In the genomic region with DNA sequence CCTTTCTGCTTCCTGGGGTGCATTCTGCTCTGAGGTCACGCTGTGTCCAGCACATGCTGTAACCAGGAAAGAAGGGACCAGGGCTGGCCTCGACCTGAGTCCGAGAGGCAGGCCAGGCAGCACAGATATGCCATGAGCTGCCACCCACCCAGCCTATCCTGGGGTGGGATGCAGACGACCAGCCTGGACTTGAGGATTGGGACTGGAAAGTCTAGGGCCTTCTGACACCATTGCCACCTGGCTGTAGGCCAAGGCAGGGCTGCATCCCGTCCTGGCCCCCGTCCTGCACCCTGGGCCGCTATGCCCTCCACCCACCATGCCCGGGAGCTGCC, we compare ENCODE assay signal across 24 cellular contexts. TPM values are rescaled to one million over a fixed set of nuclear protein-coding genes. Genes with fewer than 3 reads are reported as not detected.
DNase-seq lines count a peak whose midpoint lies in the region; ATAC-seq, FAIRE-seq and TF ChIP-seq lines count a peak whose summit lies in the region.
"Had no signal": no experiment of that assay in that cellular context is flagged by ENCODE, and none has a peak within 500 bp of the region (broad histone marks: within the 10 kb centered on the region; RNA-seq: fewer than 3 reads in every experiment).

No MANE protein-coding gene starts in this region.

- CTCF ChIA-PET in K562 (lab: Yijun Ruan, JAX; ENCODE audit: low intra/inter-chr PET ratio) = interaction anchor here (0.7 kb wide), 1 partner anchor 304 kb away, joined by 3 read pairs; no protein-coding TSS in a partner anchor

- no peak overlapping the region for H3K14ac ChIP-seq in neuronal stem cell (ENCODE audit: low read length)

- 74% methylated on average over 8 of the region's 8 CpGs for WGBS in right cardiac atrium
- WGBS in K562 (ENCODE audit: insufficient coverage, low coverage, missing lambda C conversion rate) = 55% methylated on average over 7 of the region's 8 CpGs
- WGBS in neuronal stem cell (ENCODE audit: extremely low coverage in 2 of 2, insufficient read length in 2 of 2, insufficient replicate concordance in 1 of 2), 2 donors = no CpG with 5 or more reads among the region's 8 CpGs

- H3K4ac ChIP-seq in neuronal stem cell (ENCODE audit: low read length) = no peak overlapping the region

- intact Hi-C loops in right cardiac atrium (cut with DNase I) = loop anchor here in 3 of 4 donors (5.0 to 10.0 kb wide), 3 partner anchors 74 to 616 kb away; no protein-coding TSS in a partner anchor
- intact Hi-C loops in Right ventricle myocardium inferior (cut with DNase I) = no loop called here
- intact Hi-C loops in K562 (cut with micrococcal nuclease) = no loop called here

- POLR2A ChIA-PET in K562 (lab: Yijun Ruan, JAX) = no interaction called here

- no peak for TF ChIP-seq CTCF in K562 (IDR thresholded peaks at IDR 0.05 in 2 of 3, conservative IDR thresholded peaks at IDR 0.05 in 1 of 3; ENCODE audit: insufficient read depth in 2 of 3, low read depth in 1 of 3, low read length in 3 of 3)

- no peak overlapping the region for H2BK15ac ChIP-seq in neuronal stem cell (ENCODE audit: low read length)

- H3K9ac ChIP-seq in K562 (ENCODE audit: insufficient read depth in 1 of 2, low read depth in 2 of 2, low read length in 2 of 2) = no peak overlapping the region; a peak in 1 of 4 replicates
- no peak overlapping the region for H3K9ac ChIP-seq in neuronal stem cell (ENCODE audit: low read depth, low read length, poor library complexity)
- H3K9ac ChIP-seq: BLaER1 treated with 17β-estradiol and CSF1 and Interleukin-3, amounts not matched to agents 10 nM and 100 nM had no signal

- H3K9me1 ChIP-seq in K562 (ENCODE audit: control insufficient read depth, insufficient read depth, low read length) = peaks cover 5% of the 10 kb centered on the region

- H3K36me3 ChIP-seq in K562 (ENCODE audit: control insufficient read depth, insufficient read depth, low read length) (peaks cover 31% of the 10 kb centered on the region; the same call in 1 of the 3 replicates), neuronal stem cell (replicated peaks in 1 of 2; ENCODE audit: control insufficient read depth in 2 of 2, insufficient read depth in 2 of 2, low read length in 2 of 2) (peaks cover 5 to 14% of the 10 kb centered on the region in 2 donors)

- H2AFZ ChIP-seq in K562 (ENCODE audit: low read depth, low read length) = no peak overlapping the region
- no peak overlapping the region for H2AFZ ChIP-seq in neuronal stem cell (ENCODE audit: low read length)

- H3K27ac ChIP-seq in right cardiac atrium (ENCODE audit: low read length) = no peak overlapping the region
- no peak overlapping the region for H3K27ac ChIP-seq in K562 (ENCODE audit: extremely low read depth, low read depth, low read length)
- no peak overlapping the region for H3K27ac ChIP-seq in neuronal stem cell (replicated peaks; ENCODE audit: low read length)
- H3K27ac ChIP-seq: 22Rv1; A549; BLaER1 treated with 17β-estradiol and CSF1 and Interleukin-3, amounts not matched to agents 10 nM and 100 nM; C4-2B had no signal

- H3K27me3 ChIP-seq in right cardiac atrium (ENCODE audit: control insufficient read depth, insufficient read depth) (no peaks in the 10 kb centered on the region), K562 (ENCODE audit: control insufficient read depth in 2 of 2, insufficient read depth in 2 of 2, low read length in 2 of 2) (peaks cover 2 to 21% of the 10 kb centered on the region in 2 experiments; a peak in 3 of 5 replicates), neuronal stem cell (ENCODE audit: control insufficient read depth in 3 of 3, insufficient read depth in 3 of 3, low read depth in 1 of 3, low read length in 3 of 3) (no peaks in the 10 kb centered on the region)

- H2BK120ac ChIP-seq in neuronal stem cell (ENCODE audit: low read depth, low read length) = no peak overlapping the region

- no peak for TF ChIP-seq RAD21 in K562 (CRISPR knock-in tag; conservative IDR thresholded peaks at IDR 0.05 in 1 of 2, IDR thresholded peaks at IDR 0.05 in 1 of 2)

- H3K18ac ChIP-seq in neuronal stem cell (ENCODE audit: low read length) = peak overlapping the region; percentile 28

- peaks cover 20% of the 10 kb centered on the region for H4K20me1 ChIP-seq in K562 (replicated peaks; ENCODE audit: control insufficient read depth, insufficient read depth, low read length)

- ATAC-seq in right cardiac atrium (no peak), Right ventricle myocardium inferior (no peak), K562 (no peak), GM21786 (IDR thresholded peaks at IDR 0.05; ENCODE audit: unreplicated experiment) (no peak), HG02642 (IDR thresholded peaks at IDR 0.05; ENCODE audit: poor library complexity, unreplicated experiment) (no peak)
- ATAC-seq: A549; CD8-positive, alpha-beta T cell; GM12878 had no signal

- no peaks in the 10 kb centered on the region for H3K9me3 ChIP-seq in right cardiac atrium (ENCODE audit: control insufficient read depth, low read length)
- H3K9me3 ChIP-seq in K562 (replicated peaks; ENCODE audit: control insufficient read depth, insufficient read depth, low read depth, low read length) = no peaks in the 10 kb centered on the region
- no peaks in the 10 kb centered on the region for H3K9me3 ChIP-seq in neuronal stem cell (replicated peaks in 1 of 2; ENCODE audit: control insufficient read depth in 2 of 2, insufficient read depth in 1 of 2, low read depth in 1 of 2, low read length in 2 of 2)
- H3K9me3 ChIP-seq: A549; BLaER1 treated with 17β-estradiol and CSF1 and Interleukin-3, amounts not matched to agents 10 nM and 100 nM had no signal

- H3K79me1 ChIP-seq in neuronal stem cell (ENCODE audit: low read depth, low read length) = no peaks in the 10 kb centered on the region

- H4K8ac ChIP-seq in neuronal stem cell (ENCODE audit: low read depth, low read length) = no peak overlapping the region

- in situ Hi-C loops in K562 (cut with MboI) = no loop called here

- H2BK12ac ChIP-seq in neuronal stem cell (ENCODE audit: low read length) = no peak overlapping the region

- H3K23ac ChIP-seq in neuronal stem cell (ENCODE audit: low read depth, low read length, poor library complexity) = peak overlapping the region; percentile 55

- H3K79me2 ChIP-seq in K562 (ENCODE audit: control insufficient read depth, insufficient read depth, low read length) = no peaks in the 10 kb centered on the region

- H3K4me3 ChIP-seq in right cardiac atrium (ENCODE audit: low read length) (no peak overlapping the region), K562 (no peak overlapping the region), neuronal stem cell (ENCODE audit: low read length in 2 of 2) (peak overlapping the region in 1 of 2 donors; percentile 52)
- H3K4me3 ChIP-seq: A549; BLaER1 treated with 17β-estradiol and CSF1 and Interleukin-3, amounts not matched to agents 10 nM and 100 nM; GM12878 had no signal

- no peak overlapping the region for H4K91ac ChIP-seq in neuronal stem cell (ENCODE audit: low read depth, low read length, poor library complexity)

- H3K4me2 ChIP-seq in K562 (ENCODE audit: insufficient read depth, low read length) (no peak overlapping the region), neuronal stem cell (ENCODE audit: insufficient read depth, low read length, poor library complexity, severe bottlenecking) (no peak overlapping the region)
- H3K4me2 ChIP-seq: A549; BLaER1 treated with 17β-estradiol and CSF1 and Interleukin-3, amounts not matched to agents 10 nM and 100 nM had no signal

- H3K4me1 ChIP-seq in right cardiac atrium (ENCODE audit: control insufficient read depth, insufficient read depth, low read length) = peaks cover 3% of the 10 kb centered on the region
- peaks cover 0 to 36% of the 10 kb centered on the region in 2 experiments; a peak in 2 of 5 replicates for H3K4me1 ChIP-seq in K562 (replicated peaks in 1 of 2; ENCODE audit: control insufficient read depth in 2 of 2, insufficient read depth in 2 of 2, low read length in 2 of 2)
- H3K4me1 ChIP-seq in neuronal stem cell (ENCODE audit: control insufficient read depth in 2 of 2, insufficient read depth in 1 of 2, low read depth in 1 of 2, low read length in 2 of 2) = peaks cover 0 to 2% of the 10 kb centered on the region in 2 donors
- H3K4me1 ChIP-seq: A549 had no signal

- DNase-seq in right cardiac atrium (peak in 2 of 3 donors; percentile 52 to 57), Right ventricle myocardium inferior (ENCODE audit: missing footprints) (no peak), K562 (ENCODE audit: extremely low read depth in 1 of 4, low spot score in 3 of 4) (no peak), neuronal stem cell (ENCODE audit: low spot score) (no peak), occipital lobe (lab: John Stamatoyannopoulos, UW) (no peak)
- DNase-seq: AML-193; CD4-positive, alpha-beta T cell; CD8-positive, alpha-beta T cell; COR-L47; DMS 273 treated with DMSO at 0.1 percent for 48 hours; DMS153; DMS79; DND-41; EL; GDM1 had no signal

- H2AK5ac ChIP-seq in neuronal stem cell (ENCODE audit: low read depth, low read length) = peak overlapping the region; percentile 75

- H2BK5ac ChIP-seq in neuronal stem cell (ENCODE audit: low read length) = no peak overlapping the region

- no TSS peak for BruUV-seq in K562 (replicated peaks; lab: Mats Ljungman, UMichigan)

- no peak for TF ChIP-seq POLR2A in K562 (conservative IDR thresholded peaks at IDR 0.05)

- no peak for TF ChIP-seq EP300 in K562 (IDR thresholded peaks at IDR 0.05; ENCODE audit: low read length)

- no peak for FAIRE-seq in K562 (lab: Jason Lieb, UNC)
- FAIRE-seq: A549, GM12878, GM12892, GM18507 had no signal

RNA-seq across cellular contexts. Expression of a gene that starts 14.3 kb away (rescaled TPM):
- total RNA-seq in right cardiac atrium = 10 to 100 TPM; 35.6 to 48.0 (median 42.3) TPM
- 25.4 TPM for polyA plus RNA-seq in right cardiac atrium
- 29.8 TPM for total RNA-seq in Right ventricle myocardium inferior
- 111 and 287 TPM in 2 replicates for total RNA-seq in K562 (2011; cell fraction: chromatin; rRNA removed; ENCODE audit: low replicate concordance)
- 149 and 158 TPM in 2 replicates for total RNA-seq in K562 (2011; cell fraction: nucleolus; rRNA removed)
- 121 and 125 TPM in 2 replicates for total RNA-seq in K562 (2011; cell fraction: nucleoplasm; rRNA removed)
- total RNA-seq in K562 (2014; rRNA removed) = 14.0 and 17.2 TPM in 2 replicates
- total RNA-seq in K562 (2014; rRNA removed; fragmentation: Illumina TruSeq; extraction: Trizol) = 6.5 and 9.1 TPM in 2 replicates
- total RNA-seq in K562 (2015; rRNA removed; fragmentation: Illumina TruSeq; extraction: Trizol) = 11.2 and 13.6 TPM in 2 replicates
- total RNA-seq in K562 (2021) = 32.3 and 45.5 TPM in 2 replicates
- polyA plus RNA-seq in K562 (2011; rRNA removed) = 16.4 and 22.8 TPM in 2 replicates
- 7.9 and 11.1 TPM in 2 replicates for polyA plus RNA-seq in K562 (2011; cell fraction: cytosol; rRNA removed)
- polyA plus RNA-seq in K562 (2011; cell fraction: nucleus; rRNA removed) = 246 and 319 TPM in 2 replicates
- 25.6 and 37.4 TPM in 2 replicates for polyA plus RNA-seq in K562 (2012)
- 13.9 and 15.2 TPM in 2 replicates for polyA plus RNA-seq in K562 (2014; fragmentation: Illumina TruSeq; extraction: Trizol)
- polyA plus RNA-seq in K562 (2014; fragmentation: Nextera tagmentation; extraction: Ambion mirVana) = under 1 TPM; 0.06 to 0.14 TPM
- polyA plus RNA-seq in K562 (2014; rRNA removed) = 36.5 and 42.5 TPM in 2 replicates
- 6.3 and 9.9 TPM in 2 replicates for polyA minus RNA-seq in K562 (2011; rRNA and poly(A)+ RNA removed)
- polyA minus RNA-seq in K562 (2011; cell fraction: cytosol; rRNA and poly(A)+ RNA removed) = 5.7 and 13.2 TPM in 2 replicates
- 49.8 and 50.9 TPM in 2 replicates for polyA minus RNA-seq in K562 (2011; cell fraction: nucleus; rRNA and poly(A)+ RNA removed)
- polyA plus RNA-seq in neuronal stem cell (2013, experiment 1 of 2) = 17.4 TPM
- 18.1 TPM for polyA plus RNA-seq in neuronal stem cell (2013, experiment 2 of 2)
- total RNA-seq in occipital lobe = 5.8 TPM

Comparison
In these comparisons a context has a peak if more than half of its experiments do, and no peak if none do; other contexts are left out.
1. DNase-seq: peak in right cardiac atrium (2 of 3); none in Right ventricle myocardium inferior (single experiment), K562 (0 of 4), neuronal stem cell (single experiment) and occipital lobe (single experiment).
2. intact Hi-C loops: an anchor here in right cardiac atrium (5.0 to 10.0 kb wide); none called in Right ventricle myocardium inferior and K562.